In the genomic region with DNA sequence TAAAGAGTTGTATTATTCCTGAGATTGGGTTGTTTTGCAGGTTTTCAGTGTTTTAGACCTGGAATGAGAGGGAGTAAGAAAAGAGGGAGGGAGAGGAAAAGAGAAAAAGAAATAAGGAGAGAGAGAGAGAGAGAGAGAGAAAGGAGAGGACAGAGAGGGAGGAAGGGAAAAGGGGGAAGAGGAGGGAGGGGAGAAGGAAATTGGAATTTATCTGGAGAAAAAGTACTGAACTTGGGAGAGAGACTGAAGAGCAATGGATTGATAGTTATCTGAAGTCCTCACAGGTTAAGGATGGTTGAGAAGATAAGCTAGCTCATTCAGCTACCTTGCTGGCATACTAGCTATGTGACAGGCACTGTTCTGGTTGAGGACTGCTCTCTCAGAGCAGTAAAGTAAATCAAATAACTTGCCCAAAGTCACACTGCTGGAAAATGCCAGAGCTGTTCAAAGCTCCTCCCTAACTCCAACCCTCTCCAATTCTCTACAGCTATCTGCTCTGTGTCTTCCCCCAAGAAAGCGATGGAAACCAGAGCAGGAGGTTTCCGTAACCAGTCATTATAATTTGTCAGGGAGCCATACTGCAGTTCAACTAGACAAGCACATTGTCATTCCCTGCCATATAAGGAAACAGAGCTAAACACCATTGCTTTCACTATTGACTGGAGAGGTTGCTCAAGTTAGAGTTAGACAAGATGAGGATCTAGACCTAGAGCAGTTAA, we compare ENCODE assay signal across 11 cellular contexts. TPM values are rescaled to one million over a fixed set of nuclear protein-coding genes. Genes with fewer than 3 reads are reported as not detected.
DNase-seq lines count a peak whose midpoint lies in the region; ATAC-seq lines count a peak whose summit lies in the region.
"Had no signal": no experiment of that assay in that cellular context is flagged by ENCODE, and none has a peak within 500 bp of the region (broad histone marks: within the 10 kb centered on the region; RNA-seq: fewer than 3 reads in every experiment).

No MANE protein-coding gene starts in this region.

- intact Hi-C loops in sciatic nerve (cut with DNase I): no loop called here

- H3K36me3 ChIP-seq in adipocyte (ENCODE audit: control insufficient read depth, insufficient read depth, low read length, severe bottlenecking): peaks cover 23% of the 10 kb centered on the region

- ATAC-seq in sciatic nerve: peak; percentile 67
- ATAC-seq: naive thymus-derived CD4-positive, alpha-beta T cell had no signal

- no peaks in the 10 kb centered on the region for H3K27me3 ChIP-seq in adipocyte (replicated peaks; ENCODE audit: control insufficient read depth, insufficient read depth, low read length)

- peak overlapping the region; percentile 75 for H3K4me3 ChIP-seq in adipocyte (ENCODE audit: low read length)

- peak overlapping the region; percentile 77 for H3K9ac ChIP-seq in adipocyte (ENCODE audit: low read length)

- peaks cover 40% of the 10 kb centered on the region for H3K4me1 ChIP-seq in adipocyte (ENCODE audit: control insufficient read depth, insufficient read depth, low read length)

- DNase-seq in GM03348 (ENCODE audit: low spot score) (peak; percentile 60), adipocyte (ENCODE audit: low read depth) (peak; percentile 71), hepatic stellate cell (ENCODE audit: low spot score) (peak; percentile 36), sciatic nerve (ENCODE audit: low spot score) (no peak), D341Med (ENCODE audit: low spot score) (no peak), anterior cingulate cortex (lab: John Stamatoyannopoulos, UW) (no peak)
- DNase-seq in stimulated activated CD4-positive, alpha-beta T cell treated with anti-CD3 and anti-CD28 coated beads, Interleukin-1b, Interleukin-23, amount 100 ng/mL, for 48 hours: no peak
- DNase-seq in NK-92 treated with Interleukin-12 subunit alpha and Interleukin-12 subunit beta, amount 100 ng/mL, for 24 hours (lab: John Stamatoyannopoulos, UW): no peak
- DNase-seq: Calu3; naive thymus-derived CD4-positive, alpha-beta T cell; NCI-H1930 had no signal

- H3K9me3 ChIP-seq in adipocyte (ENCODE audit: control insufficient read depth, low read length): no peaks in the 10 kb centered on the region

RNA-seq across cellular contexts. Expression of gene CALD1, which starts 10.7 kb away (rescaled TPM):
- total RNA-seq in sciatic nerve: 534 TPM

Comparison
In these comparisons a context has a peak if more than half of its experiments do, and no peak if none do; other contexts are left out.
1. DNase-seq: peak in GM03348 (single experiment), adipocyte (single experiment) and hepatic stellate cell (single experiment); none in sciatic nerve (single experiment), D341Med (single experiment), stimulated activated CD4-positive, alpha-beta T cell treated with anti-CD3 and anti-CD28 coated beads, Interleukin-1b, Interleukin-23, amount 100 ng/mL, for 48 hours (single experiment), NK-92 treated with Interleukin-12 subunit alpha and Interleukin-12 subunit beta, amount 100 ng/mL, for 24 hours (single experiment) and anterior cingulate cortex (0 of 58).